In the genomic region with DNA sequence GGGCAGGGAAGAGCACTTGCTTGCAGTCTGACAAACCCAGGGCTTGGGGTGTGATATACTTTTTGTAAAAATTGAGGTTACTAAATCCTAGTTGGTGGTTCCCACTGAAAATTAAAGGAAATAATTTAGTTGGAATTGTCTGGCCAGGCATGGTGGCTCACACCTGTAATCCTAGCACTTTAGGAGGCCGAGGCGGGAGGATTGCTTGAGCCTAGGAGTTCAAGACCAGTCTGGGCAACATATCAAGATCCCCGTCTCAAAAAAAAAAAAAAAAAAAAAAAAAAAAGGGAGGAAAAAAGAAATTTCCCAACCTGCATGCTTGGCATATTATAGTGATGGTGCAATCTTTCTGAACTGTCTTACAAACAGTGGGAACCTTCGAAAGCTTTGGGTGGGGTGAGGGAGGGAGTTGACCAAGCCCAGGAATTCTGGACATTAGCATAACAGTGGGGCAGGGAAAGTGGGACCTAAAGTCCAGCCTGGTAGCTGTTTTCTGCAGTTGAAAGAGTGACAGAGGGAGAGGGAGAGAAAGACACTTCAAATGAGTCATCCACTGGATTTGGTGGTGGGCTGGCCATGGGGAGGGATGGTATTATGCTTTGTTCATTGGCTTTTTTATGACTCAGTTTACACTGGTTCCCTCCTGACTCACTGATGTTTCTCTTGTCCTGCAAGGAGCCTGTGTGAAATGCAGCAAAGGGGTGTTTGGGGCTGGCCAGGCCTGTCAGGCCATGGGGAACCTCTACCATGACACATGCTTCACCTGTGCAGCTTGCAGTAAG, we compare ENCODE assay signal across 11 cellular contexts. TPM values are rescaled to one million over a fixed set of nuclear protein-coding genes. Genes with fewer than 3 reads are reported as not detected.
DNase-seq lines count a peak whose midpoint lies in the region; ATAC-seq and TF ChIP-seq lines count a peak whose summit lies in the region.
"Had no signal": no experiment of that assay in that cellular context is flagged by ENCODE, and none has a peak within 500 bp of the region (broad histone marks: within the 10 kb centered on the region; RNA-seq: fewer than 3 reads in every experiment).

No MANE protein-coding gene starts in this region.

- H3K27ac Mint-ChIP-seq in endothelial cell (ENCODE audit: unreplicated experiment), result no peak overlapping the region

- H3K27ac ChIP-seq in RWPE2 (ENCODE audit: poor library complexity, severe bottlenecking) (peak overlapping the region; percentile 75), osteoblast (ENCODE audit: low read depth, low read length) (peak overlapping the region; percentile 73)

- H3K27me3 Mint-ChIP-seq in endothelial cell (ENCODE audit: unreplicated experiment), result peaks cover 4% of the 10 kb centered on the region

- no peaks in the 10 kb centered on the region for H3K9me3 ChIP-seq in RWPE2 (ENCODE audit: severe bottlenecking)
- no peaks in the 10 kb centered on the region for H3K9me3 ChIP-seq in osteoblast (ENCODE audit: low read depth, low read length)
- H3K9me3 ChIP-seq: tibial artery had no signal

- H4K20me1 ChIP-seq in osteoblast (ENCODE audit: insufficient read depth, low read length), result peaks cover 4% of the 10 kb centered on the region

- H3K36me3 Mint-ChIP-seq in endothelial cell (ENCODE audit: low read depth, unreplicated experiment), result peaks cover 20% of the 10 kb centered on the region

- no peak for TF ChIP-seq CTCF in RWPE2 (IDR thresholded peaks at IDR 0.05; ENCODE audit: poor library complexity, severe bottlenecking)
- TF ChIP-seq CTCF in fibroblast of the aortic adventitia (IDR thresholded peaks at IDR 0.05; ENCODE audit: insufficient read depth, low read length), result no peak
- TF ChIP-seq CTCF in osteoblast (IDR thresholded peaks at IDR 0.05; ENCODE audit: extremely low read depth, low read depth, low read length), result no peak
- TF ChIP-seq CTCF in endothelial cell (IDR thresholded peaks at IDR 0.05; ENCODE audit: unreplicated experiment), result no peak

- peaks cover 19% of the 10 kb centered on the region for H3K4me1 ChIP-seq in RWPE2 (ENCODE audit: insufficient read depth, poor library complexity, severe bottlenecking)
- peaks cover 13% of the 10 kb centered on the region for H3K4me1 ChIP-seq in osteoblast (ENCODE audit: insufficient read depth, low read length)

- H3K4me1 Mint-ChIP-seq in endothelial cell (ENCODE audit: unreplicated experiment), result peaks cover 48% of the 10 kb centered on the region

- DNase-seq in GM04503 (ENCODE audit: low read depth) (peak; percentile 71), RWPE2 (ENCODE audit: low spot score) (no peak), fibroblast of the aortic adventitia (ENCODE audit: low read depth) (peak; percentile 89), osteoblast (ENCODE audit: insufficient read length, low spot score, missing footprints) (peak; percentile 90), NCI-H2171 (lab: John Stamatoyannopoulos, UW) (no peak), endothelial cell (ENCODE audit: low spot score) (no peak), NCI-H146 treated with DMSO at 0.1 percent for 48 hours (lab: John Stamatoyannopoulos, UW; ENCODE audit: unreplicated experiment) (no peak)
- DNase-seq in activated CD8-positive, alpha-beta memory T cell treated with anti-CD3 and anti-CD28 coated beads, Interleukin-2, amount 50 U/mL, for 4 hours, result no peak
- DNase-seq: NK-92 treated with Interleukin-12 subunit alpha and Interleukin-12 subunit beta, amount 100 ng/mL, for 24 hours; tibial artery had no signal

- H2AFZ ChIP-seq in osteoblast (ENCODE audit: low read length), result no peak overlapping the region

- peaks cover 26% of the 10 kb centered on the region for H3K36me3 ChIP-seq in RWPE2 (ENCODE audit: low read depth)
- H3K36me3 ChIP-seq in osteoblast (ENCODE audit: insufficient read depth, low read length), result peaks cover 5% of the 10 kb centered on the region

- no peak overlapping the region for H3K4me3 ChIP-seq in RWPE2 (ENCODE audit: severe bottlenecking)
- no peak overlapping the region for H3K4me3 ChIP-seq in fibroblast of the aortic adventitia (ENCODE audit: low read depth, low read length)
- no peak overlapping the region for H3K4me3 ChIP-seq in osteoblast (ENCODE audit: insufficient read depth, low read length)
- H3K4me3 ChIP-seq: tibial artery had no signal

- H3K79me2 ChIP-seq in osteoblast (ENCODE audit: insufficient read depth, low read length), result peaks cover 80% of the 10 kb centered on the region

- H3K27me3 ChIP-seq in RWPE2 (ENCODE audit: insufficient read depth, poor library complexity, severe bottlenecking), result no peaks in the 10 kb centered on the region
- H3K27me3 ChIP-seq in osteoblast (ENCODE audit: insufficient read depth, low read length), result no peaks in the 10 kb centered on the region
- H3K27me3 ChIP-seq: tibial artery had no signal

- no peaks in the 10 kb centered on the region for H3K9me3 Mint-ChIP-seq in endothelial cell (ENCODE audit: unreplicated experiment)

- no peak overlapping the region for H3K4me3 Mint-ChIP-seq in endothelial cell (ENCODE audit: unreplicated experiment)

- H3K4me2 ChIP-seq in osteoblast (ENCODE audit: insufficient read depth, low read length), result peak overlapping the region; percentile 46

- peak; percentile 87 for ATAC-seq in RWPE2 (ENCODE audit: low read depth)
- ATAC-seq: activated CD4-positive, CD25-positive, alpha-beta regulatory T cell treated with anti-CD3 and anti-CD28 coated beads, Interleukin-2, amount 50 U/mL, for 24 hours had no signal

RNA-seq across cellular contexts. Expression of a gene that starts 41.1 kb away (rescaled TPM):
- total RNA-seq in fibroblast of the aortic adventitia (ENCODE audit: low replicate concordance) (10.6 and 18.8 TPM in 2 replicates), osteoblast (14.4 and 17.4 TPM in 2 replicates), endothelial cell (ENCODE audit: unreplicated experiment) (56.1 TPM)

RNA-seq across cellular contexts. Expression of a gene that starts 53.5 kb away (rescaled TPM):
- 18.5 and 30.7 TPM in 2 replicates for total RNA-seq in fibroblast of the aortic adventitia (ENCODE audit: low replicate concordance)
- total RNA-seq in osteoblast, result 28.6 and 39.5 TPM in 2 replicates
- total RNA-seq in endothelial cell (ENCODE audit: unreplicated experiment), result 46.8 TPM

Comparison
In these comparisons a context has a peak if more than half of its experiments do, and no peak if none do; other contexts are left out.
1. DNase-seq: peak in GM04503 (single experiment), fibroblast of the aortic adventitia (single experiment) and osteoblast (single experiment); none in RWPE2 (single experiment), NCI-H2171 (single experiment), activated CD8-positive, alpha-beta memory T cell treated with anti-CD3 and anti-CD28 coated beads, Interleukin-2, amount 50 U/mL, for 4 hours (single experiment), endothelial cell (single experiment) and NCI-H146 treated with DMSO at 0.1 percent for 48 hours (single experiment).